ENCODE assay signal across 8 cellular contexts in genomic region chr6:43509984-43510826, GRCh38. TPM values are rescaled to one million over a fixed set of nuclear protein-coding genes. Genes with fewer than 3 reads are reported as not detected.
DNase-seq lines count a peak whose midpoint lies in the region; ATAC-seq and TF ChIP-seq lines count a peak whose summit lies in the region.

LRRC73 (minus strand) TSS chr6:43510346; CDS start chr6:43509785, 561 bp downstream.

- peak within 1 kb of the TSS; percentile 78 for H3K27ac Mint-ChIP-seq in activated T-helper 17 cell treated with anti-CD3 and anti-CD28 coated beads, Interleukin-2, amount 50 U/mL, for 72 hours
- H3K27ac Mint-ChIP-seq in naive thymus-derived CD8-positive, alpha-beta T cell, result peak within 1 kb of the TSS in 9 of 10 donors; percentile 35 to 91 (median 63)
- H3K27ac Mint-ChIP-seq in stimulated activated effector memory CD8-positive, alpha-beta T cell treated with anti-CD3 and anti-CD28 coated beads, Interleukin-12 subunit alpha, Interleukin-12 subunit beta, amount 100 ng/mL, for 72 hours, result peak within 1 kb of the TSS; percentile 78

- H3K27me3 ChIP-seq in AG04450 (ENCODE audit: control insufficient read depth, insufficient read depth, low read length) (no peaks in the 10 kb centered on the region), Peyer's patch (no peaks in the 10 kb centered on the region)

- H3K9me3 ChIP-seq in AG04450 (ENCODE audit: control insufficient read depth, insufficient read depth, low read length) (no peaks in the 10 kb centered on the region; the same call in 1 of the 2 replicates), Peyer's patch (no peaks in the 10 kb centered on the region)

- peak; percentile 50 for ATAC-seq in GM18907 (IDR thresholded peaks at IDR 0.05; ENCODE audit: unreplicated experiment)
- peak; percentile 60 for ATAC-seq in HG03460 (IDR thresholded peaks at IDR 0.05; ENCODE audit: unreplicated experiment)
- peak; percentile 87 for ATAC-seq in activated T-helper 17 cell treated with anti-CD3 and anti-CD28 coated beads, Interleukin-2, amount 50 U/mL, for 72 hours (replicated peaks)
- ATAC-seq in naive thymus-derived CD8-positive, alpha-beta T cell, result peak; percentile 75 to 77
- ATAC-seq in stimulated activated effector memory CD8-positive, alpha-beta T cell treated with anti-CD3 and anti-CD28 coated beads, Interleukin-12 subunit alpha, Interleukin-12 subunit beta, amount 100 ng/mL, for 72 hours, result peak; percentile 81

- peaks cover 0 to 43% (median 14%) of the 10 kb centered on the region in 4 donors for H3K4me1 ChIP-seq in Peyer's patch

- H3K36me3 Mint-ChIP-seq in activated T-helper 17 cell treated with anti-CD3 and anti-CD28 coated beads, Interleukin-2, amount 50 U/mL, for 72 hours (ENCODE audit: low read depth), result peaks cover 15% of the 10 kb centered on the region
- H3K36me3 Mint-ChIP-seq in naive thymus-derived CD8-positive, alpha-beta T cell, result peaks cover 4 to 47% (median 4%) of the 10 kb centered on the region in 3 donors
- peaks cover 9% of the 10 kb centered on the region for H3K36me3 Mint-ChIP-seq in stimulated activated effector memory CD8-positive, alpha-beta T cell treated with anti-CD3 and anti-CD28 coated beads, Interleukin-12 subunit alpha, Interleukin-12 subunit beta, amount 100 ng/mL, for 72 hours

- H3K4me3 ChIP-seq in AG04450 (ENCODE audit: low read depth, low read length) (peak within 1 kb of the TSS; percentile 63), Peyer's patch (peak within 1 kb of the TSS; percentile 42 to 91 (median 78))

- H3K9me3 Mint-ChIP-seq in activated T-helper 17 cell treated with anti-CD3 and anti-CD28 coated beads, Interleukin-2, amount 50 U/mL, for 72 hours, result no peaks in the 10 kb centered on the region
- no peaks in the 10 kb centered on the region for H3K9me3 Mint-ChIP-seq in naive thymus-derived CD8-positive, alpha-beta T cell
- no peaks in the 10 kb centered on the region for H3K9me3 Mint-ChIP-seq in stimulated activated effector memory CD8-positive, alpha-beta T cell treated with anti-CD3 and anti-CD28 coated beads, Interleukin-12 subunit alpha, Interleukin-12 subunit beta, amount 100 ng/mL, for 72 hours

- peaks cover 20% of the 10 kb centered on the region for H3K4me1 Mint-ChIP-seq in activated T-helper 17 cell treated with anti-CD3 and anti-CD28 coated beads, Interleukin-2, amount 50 U/mL, for 72 hours
- H3K4me1 Mint-ChIP-seq in naive thymus-derived CD8-positive, alpha-beta T cell, result peaks cover 19 to 40% (median 28%) of the 10 kb centered on the region in 4 donors
- peaks cover 51% of the 10 kb centered on the region for H3K4me1 Mint-ChIP-seq in stimulated activated effector memory CD8-positive, alpha-beta T cell treated with anti-CD3 and anti-CD28 coated beads, Interleukin-12 subunit alpha, Interleukin-12 subunit beta, amount 100 ng/mL, for 72 hours

- peak within 1 kb of the TSS; percentile 76 for H3K4me3 Mint-ChIP-seq in activated T-helper 17 cell treated with anti-CD3 and anti-CD28 coated beads, Interleukin-2, amount 50 U/mL, for 72 hours
- peak within 1 kb of the TSS; percentile 69 to 93 (median 86) for H3K4me3 Mint-ChIP-seq in naive thymus-derived CD8-positive, alpha-beta T cell
- peak within 1 kb of the TSS; percentile 69 for H3K4me3 Mint-ChIP-seq in stimulated activated effector memory CD8-positive, alpha-beta T cell treated with anti-CD3 and anti-CD28 coated beads, Interleukin-12 subunit alpha, Interleukin-12 subunit beta, amount 100 ng/mL, for 72 hours

- CTCF ChIA-PET in AG04450 (lab: Charles Lee), result interaction anchor here (1.1 to 5.9 kb wide), 2 partner anchors 14 to 56 kb away, joined by 6 to 54 read pairs; no protein-coding TSS in a partner anchor

- POLR2A ChIA-PET in AG04450 (lab: Yijun Ruan, JAX), result interaction anchor here (1.0 to 1.5 kb wide), 5 partner anchors 8 to 336 kb away, joined by 3 to 6 read pairs (median 4); partner anchors contain the start of gene DLK2
- POLR2A ChIA-PET in naive thymus-derived CD8-positive, alpha-beta T cell (lab: Charles Lee), result interaction anchor here (0.7 to 2.2 kb wide), 4 partner anchors 33 to 126 kb away, joined by 3 to 9 read pairs (median 4); partner anchors contain the start of genes ABCC10 and TJAP1

- H3K27ac ChIP-seq in AG04450 (ENCODE audit: low read depth, low read length) (peak within 1 kb of the TSS; percentile 39), Peyer's patch (peak within 1 kb of the TSS; percentile 39 to 90 (median 74))

- peaks cover 12% of the 10 kb centered on the region for H3K27me3 Mint-ChIP-seq in activated T-helper 17 cell treated with anti-CD3 and anti-CD28 coated beads, Interleukin-2, amount 50 U/mL, for 72 hours
- H3K27me3 Mint-ChIP-seq in naive thymus-derived CD8-positive, alpha-beta T cell, result peaks cover 14 to 26% (median 18%) of the 10 kb centered on the region in 5 donors

- TF ChIP-seq POLR2A in Peyer's patch (IDR thresholded peaks at IDR 0.05), result peak; percentile 24 to 45

- DNase-seq in AG04450 (ENCODE audit: low read depth, low spot score) (no peak), Peyer's patch (peak; percentile 76 to 95 (median 92)), fibroblast of peridontal ligament (ENCODE audit: extremely low read depth) (peak; percentile 76)
- DNase-seq in naive thymus-derived CD8-positive, alpha-beta T cell, result peak; percentile 58 to 85 (median 72)
- DNase-seq in stimulated activated effector memory CD8-positive, alpha-beta T cell treated with anti-CD3 and anti-CD28 coated beads, Interleukin-12 subunit alpha, Interleukin-12 subunit beta, amount 100 ng/mL, for 72 hours (ENCODE audit: low spot score in 2 of 2), result peak; percentile 82 to 90

- peaks cover 0 to 47% (median 0%) of the 10 kb centered on the region in 3 donors for H3K36me3 ChIP-seq in Peyer's patch

- TF ChIP-seq CTCF in AG04450 (IDR thresholded peaks at IDR 0.05; ENCODE audit: low read depth, low read length) (no peak), Peyer's patch (IDR thresholded peaks at IDR 0.05) (peak in 1 of 6 experiments; percentile 10)

RNA-seq across cellular contexts. Expression of gene LRRC73, which starts in this region (rescaled TPM):
- polyA plus RNA-seq in AG04450 (2011; rRNA removed), result 0.14 and 0.16 TPM in 2 replicates
- 0.26 and 0.32 TPM in 2 replicates for polyA minus RNA-seq in AG04450 (2011; rRNA and poly(A)+ RNA removed)
- 1 to 10 TPM in 1 of 4 donors, not detected in 3; 3.3 TPM for total RNA-seq in Peyer's patch
- total RNA-seq in activated T-helper 17 cell treated with anti-CD3 and anti-CD28 coated beads, Interleukin-2, amount 50 U/mL, for 72 hours, result under 1 TPM; 0.26 to 0.35 TPM
- under 1 TPM; 0.41 to 0.49 TPM for total RNA-seq in naive thymus-derived CD8-positive, alpha-beta T cell
- polyA plus RNA-seq in naive thymus-derived CD8-positive, alpha-beta T cell, result not detected

Comparison
In these comparisons a context has a peak if more than half of its experiments do, and no peak if none do; other contexts are left out.
1. Peak in ATAC-seq in activated T-helper 17 cell treated with anti-CD3 and anti-CD28 coated beads, Interleukin-2, amount 50 U/mL, for 72 hours; RNA of the gene not detected or under 1 TPM.
2. Peak in DNase-seq and ATAC-seq in naive thymus-derived CD8-positive, alpha-beta T cell; RNA of the gene not detected or under 1 TPM.